In the genomic region with DNA sequence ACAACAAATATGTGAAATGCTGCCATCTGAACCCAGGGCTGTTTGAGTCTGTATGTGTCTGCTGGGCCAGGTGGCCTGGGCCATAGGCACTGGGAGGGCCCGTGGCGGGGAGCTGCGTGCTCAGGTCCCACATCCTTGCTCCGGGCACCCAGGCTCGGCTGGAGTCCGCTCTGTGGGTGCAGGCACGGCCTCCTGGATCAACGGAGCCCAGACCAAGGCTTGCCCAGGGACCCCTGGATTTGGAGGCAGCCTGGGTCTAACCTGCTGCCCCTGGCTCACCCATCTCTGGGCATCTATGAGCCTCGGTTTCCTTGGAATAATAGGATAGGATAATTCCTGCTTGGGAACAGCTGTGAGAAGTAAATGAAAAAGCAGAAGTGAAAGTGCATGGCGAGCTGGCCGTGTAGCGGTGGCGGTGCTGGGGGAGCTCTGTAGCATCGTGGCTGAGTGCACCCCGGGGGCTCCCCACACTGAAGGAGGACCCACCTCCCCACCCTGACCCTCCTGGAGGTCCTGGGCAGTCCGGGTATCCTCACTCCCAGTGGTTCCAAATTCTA, we compare ENCODE assay signal across 15 cellular contexts. TPM values are rescaled to one million over a fixed set of nuclear protein-coding genes. Genes with fewer than 3 reads are reported as not detected.
DNase-seq lines count a peak whose midpoint lies in the region; ATAC-seq, FAIRE-seq and TF ChIP-seq lines count a peak whose summit lies in the region.
"Had no signal": no experiment of that assay in that cellular context is flagged by ENCODE, and none has a peak within 500 bp of the region (broad histone marks: within the 10 kb centered on the region; RNA-seq: fewer than 3 reads in every experiment).

No MANE protein-coding gene starts in this region.

- no peak for ATAC-seq in effector memory CD8-positive, alpha-beta T cell (replicated peaks)
- ATAC-seq in stimulated activated naive CD8-positive, alpha-beta T cell treated with anti-CD3 and anti-CD28 coated beads, Interleukin-15, amount 100 ng/mL, for 72 hours, result peak; percentile 38
- ATAC-seq in aorta (ENCODE audit: low FRiP score), result no peak
- ATAC-seq: left colon had no signal

- H3K9me3 ChIP-seq in OCI-LY3 (ENCODE audit: insufficient read depth, low read length), result no peaks in the 10 kb centered on the region
- no peaks in the 10 kb centered on the region for H3K9me3 ChIP-seq in aorta (ENCODE audit: control insufficient read depth, low read length)
- H3K9me3 ChIP-seq: vagina had no signal

- H3K4me1 ChIP-seq in OCI-LY3 (ENCODE audit: low read length), result peaks cover 8% of the 10 kb centered on the region
- H3K4me1 ChIP-seq in aorta (ENCODE audit: control insufficient read depth in 1 of 2, insufficient read depth in 2 of 2, low read length in 2 of 2), result no peaks in the 10 kb centered on the region
- H3K4me1 ChIP-seq: vagina had no signal

- intact Hi-C loops in aorta (cut with DNase I), result no loop called here

- H3K4me3 ChIP-seq in OCI-LY3 (ENCODE audit: low read length) (peak overlapping the region; percentile 48; the same call in 1 of the 2 replicates), aorta (ENCODE audit: low read length in 2 of 2) (no peak overlapping the region)
- H3K4me3 ChIP-seq: vagina had no signal

- TF ChIP-seq CTCF in OCI-LY3 (IDR thresholded peaks at IDR 0.05; ENCODE audit: low read depth, low read length), result no peak

- FAIRE-seq in urothelium cell line (lab: Jason Lieb, UNC), result no peak

- H3K36me3 ChIP-seq in OCI-LY3 (replicated peaks; ENCODE audit: low read depth, low read length), result no peaks in the 10 kb centered on the region
- no peaks in the 10 kb centered on the region for H3K36me3 ChIP-seq in aorta (ENCODE audit: control insufficient read depth in 1 of 2, insufficient read depth in 2 of 2, low read length in 1 of 2)
- H3K36me3 ChIP-seq: vagina had no signal

- H3K9me3 Mint-ChIP-seq in activated naive CD4-positive, alpha-beta T cell treated with anti-CD3 and anti-CD28 coated beads, Interleukin-2, amount 10 ng/mL, durations not matched to agents 7 days and 5 days, result no peaks in the 10 kb centered on the region
- H3K9me3 Mint-ChIP-seq in effector memory CD8-positive, alpha-beta T cell, result no peaks in the 10 kb centered on the region
- H3K9me3 Mint-ChIP-seq in stimulated activated naive CD8-positive, alpha-beta T cell treated with anti-CD3 and anti-CD28 coated beads, Interleukin-15, amount 100 ng/mL, for 72 hours, result no peaks in the 10 kb centered on the region

- H3K9ac ChIP-seq in OCI-LY3 (ENCODE audit: low read length), result no peak overlapping the region

- peak overlapping the region; percentile 67 for H3K4me2 ChIP-seq in OCI-LY3 (ENCODE audit: low read length)

- H3K27ac Mint-ChIP-seq in activated naive CD4-positive, alpha-beta T cell treated with anti-CD3 and anti-CD28 coated beads, Interleukin-2, amount 10 ng/mL, durations not matched to agents 7 days and 5 days, result no peak overlapping the region
- peak overlapping the region; percentile 80 to 86 for H3K27ac Mint-ChIP-seq in effector memory CD8-positive, alpha-beta T cell
- peak overlapping the region; percentile 69 to 89 for H3K27ac Mint-ChIP-seq in stimulated activated naive CD8-positive, alpha-beta T cell treated with anti-CD3 and anti-CD28 coated beads, Interleukin-15, amount 100 ng/mL, for 72 hours

- CTCF ChIA-PET in activated naive CD4-positive, alpha-beta T cell treated with anti-CD3 and anti-CD28 coated beads, Interleukin-2, amount 10 ng/mL, durations not matched to agents 7 days and 5 days (lab: Charles Lee), result interaction anchor here (0.8 to 1.7 kb wide), 2 partner anchors 20 to 134 kb away, joined by 3 to 5 read pairs; a partner anchor contains a TSS

- H3K79me2 ChIP-seq in OCI-LY3 (ENCODE audit: low read length), result no peaks in the 10 kb centered on the region

- H3K27me3 ChIP-seq in OCI-LY3 (ENCODE audit: low read depth, low read length) (0 out of 2 replicates have a peak, but pooled peaks cover 5% of the 10 kb centered on the region), aorta (ENCODE audit: control insufficient read depth in 1 of 2, insufficient read depth in 2 of 2, low read length in 1 of 2) (no peaks in the 10 kb centered on the region)
- H3K27me3 ChIP-seq: vagina had no signal

- 78 to 82% methylated on average over 13 to 16 of the region's 16 CpGs for WGBS in aorta, 2 donors

- no peaks in the 10 kb centered on the region for H4K20me1 ChIP-seq in OCI-LY3 (ENCODE audit: insufficient read depth, low read length)

- DNase-seq in activated naive CD4-positive, alpha-beta T cell treated with anti-CD3 and anti-CD28 coated beads, Interleukin-2, amount 10 ng/mL, durations not matched to agents 7 days and 5 days, result no peak
- no peak for DNase-seq in activated naive CD4-positive, alpha-beta T cell (lab: John Stamatoyannopoulos, UW)
- DNase-seq in effector memory CD8-positive, alpha-beta T cell, result no peak
- DNase-seq in stimulated activated naive CD8-positive, alpha-beta T cell treated with anti-CD3 and anti-CD28 coated beads, Interleukin-15, amount 100 ng/mL, for 72 hours, result no peak
- DNase-seq in urothelium cell line (ENCODE audit: low spot score) (no peak), aorta (no peak), DMS 273 treated with DMSO at 0.1 percent for 48 hours (lab: John Stamatoyannopoulos, UW) (no peak)
- DNase-seq: NCI-H1694; NK-92 treated with Interleukin-12 subunit alpha and Interleukin-12 subunit beta, amount 100 ng/mL, for 24 hours; nucleus accumbens; T-helper 2 cell had no signal

- peaks cover 6% of the 10 kb centered on the region for H3K27me3 Mint-ChIP-seq in activated naive CD4-positive, alpha-beta T cell treated with anti-CD3 and anti-CD28 coated beads, Interleukin-2, amount 10 ng/mL, durations not matched to agents 7 days and 5 days
- no peaks in the 10 kb centered on the region for H3K27me3 Mint-ChIP-seq in effector memory CD8-positive, alpha-beta T cell
- H3K27me3 Mint-ChIP-seq in stimulated activated naive CD8-positive, alpha-beta T cell treated with anti-CD3 and anti-CD28 coated beads, Interleukin-15, amount 100 ng/mL, for 72 hours, result no peaks in the 10 kb centered on the region

- H3K27ac ChIP-seq in OCI-LY3 (ENCODE audit: low read length), result no peak overlapping the region
- H3K27ac ChIP-seq in aorta (ENCODE audit: low read depth in 1 of 2, low read length in 2 of 2), result no peak overlapping the region
- H3K27ac ChIP-seq: vagina had no signal

- peaks cover 5% of the 10 kb centered on the region for H3K36me3 Mint-ChIP-seq in activated naive CD4-positive, alpha-beta T cell treated with anti-CD3 and anti-CD28 coated beads, Interleukin-2, amount 10 ng/mL, durations not matched to agents 7 days and 5 days
- H3K36me3 Mint-ChIP-seq in effector memory CD8-positive, alpha-beta T cell (ENCODE audit: insufficient read depth), result peaks cover 6% of the 10 kb centered on the region

- peak overlapping the region; percentile 33 for H3K4me3 Mint-ChIP-seq in activated naive CD4-positive, alpha-beta T cell treated with anti-CD3 and anti-CD28 coated beads, Interleukin-2, amount 10 ng/mL, durations not matched to agents 7 days and 5 days
- H3K4me3 Mint-ChIP-seq in effector memory CD8-positive, alpha-beta T cell, result peak overlapping the region; percentile 18 to 64
- H3K4me3 Mint-ChIP-seq in stimulated activated naive CD8-positive, alpha-beta T cell treated with anti-CD3 and anti-CD28 coated beads, Interleukin-15, amount 100 ng/mL, for 72 hours, result peak overlapping the region; percentile 60 to 76

- H2AFZ ChIP-seq in OCI-LY3 (ENCODE audit: low read depth, low read length), result no peak overlapping the region

- peaks cover 47% of the 10 kb centered on the region for H3K4me1 Mint-ChIP-seq in activated naive CD4-positive, alpha-beta T cell treated with anti-CD3 and anti-CD28 coated beads, Interleukin-2, amount 10 ng/mL, durations not matched to agents 7 days and 5 days
- peaks cover 24 to 40% of the 10 kb centered on the region in 2 donors for H3K4me1 Mint-ChIP-seq in effector memory CD8-positive, alpha-beta T cell (ENCODE audit: low read depth in 2 of 2)
- H3K4me1 Mint-ChIP-seq in stimulated activated naive CD8-positive, alpha-beta T cell treated with anti-CD3 and anti-CD28 coated beads, Interleukin-15, amount 100 ng/mL, for 72 hours, result peaks cover 79% of the 10 kb centered on the region

RNA-seq across cellular contexts. Expression of a gene that starts 1.2 kb away (rescaled TPM):
- total RNA-seq in aorta, result not detected
- 10 to 100 TPM in 1 of 2 donors, under 1 TPM in 1; 0.08 to 21.5 TPM for polyA plus RNA-seq in aorta
- total RNA-seq: glomerular endothelial cell, vagina had no signal

RNA-seq across cellular contexts. Expression of a gene that starts 13.2 kb away (rescaled TPM):
- total RNA-seq in aorta, result 10 to 100 TPM; 23.2 to 40.6 TPM
- polyA plus RNA-seq in aorta, result 10 to 100 TPM in 1 of 2 donors, 1 to 10 TPM in 1; 8.5 to 13.4 TPM

RNA-seq across cellular contexts. Expression of a gene that starts 59.6 kb away (rescaled TPM):
- under 1 TPM; 0.81 to 0.87 TPM for total RNA-seq in aorta
- under 1 TPM; 0.15 to 0.50 TPM for polyA plus RNA-seq in aorta
